ENCODE assay signal across 8 cellular contexts in genomic region chr7:816751-817671, GRCh38. TPM values are rescaled to one million over a fixed set of nuclear protein-coding genes. Genes with fewer than 3 reads are reported as not detected.
A peak's percentile ranks its signal among the peaks of the same experiment; 100 is the strongest.
DNase-seq lines count a peak whose midpoint lies in the region; ATAC-seq, FAIRE-seq and TF ChIP-seq lines count a peak whose summit lies in the region.

No MANE protein-coding gene starts in this region.

- H3K4me1 Mint-ChIP-seq in activated T-cell treated with anti-CD3 and anti-CD28 coated beads, Interleukin-2, amount 50 U/mL, for 72 hours (ENCODE audit: low read depth): peaks cover 77% of the 10 kb centered on the region

- H3K27ac Mint-ChIP-seq in activated T-cell treated with anti-CD3 and anti-CD28 coated beads, Interleukin-2, amount 50 U/mL, for 72 hours: peak overlapping the region; percentile 81

- peak; percentile 7 for ATAC-seq in HG02588 (IDR thresholded peaks at IDR 0.05; ENCODE audit: unreplicated experiment)
- peak; percentile 25 to 38 for ATAC-seq in activated T-cell treated with anti-CD3 and anti-CD28 coated beads, Interleukin-2, amount 50 U/mL, for 72 hours (replicated peaks in 1 of 2)
- peak; percentile 1 for ATAC-seq in foreskin keratinocyte

- peaks cover 0 to 2% of the 10 kb centered on the region in 2 donors for H3K36me3 Mint-ChIP-seq in activated T-cell treated with anti-CD3 and anti-CD28 coated beads, Interleukin-2, amount 50 U/mL, for 72 hours (ENCODE audit: insufficient read depth in 2 of 2)

- FAIRE-seq in GM12891 (lab: Jason Lieb, UNC): peak; percentile 43

- no peaks in the 10 kb centered on the region for H3K27me3 ChIP-seq in foreskin keratinocyte

- H3K27me3 Mint-ChIP-seq in activated T-cell treated with anti-CD3 and anti-CD28 coated beads, Interleukin-2, amount 50 U/mL, for 72 hours (ENCODE audit: low read depth): peaks cover 19% of the 10 kb centered on the region

- peaks cover 17% of the 10 kb centered on the region for H3K4me1 ChIP-seq in foreskin keratinocyte

- no peak for TF ChIP-seq CTCF in foreskin keratinocyte (conservative IDR thresholded peaks at IDR 0.05)

- peak overlapping the region; percentile 75 for H3K27ac ChIP-seq in foreskin keratinocyte

- no peaks in the 10 kb centered on the region for H3K9me3 Mint-ChIP-seq in activated T-cell treated with anti-CD3 and anti-CD28 coated beads, Interleukin-2, amount 50 U/mL, for 72 hours

- DNase-seq in GM12891 (ENCODE audit: insufficient read length, low spot score): no peak
- peak; percentile 86 for DNase-seq in NCI-H2107 treated with DMSO at 0.1 percent for 48 hours (lab: John Stamatoyannopoulos, UW; ENCODE audit: unreplicated experiment)
- DNase-seq in activated T-cell treated with anti-CD3 and anti-CD28 coated beads, Interleukin-2, amount 50 U/mL, for 72 hours: peak; percentile 54 to 61
- peak in 1 of 2 donors; percentile 20 for DNase-seq in foreskin keratinocyte
- DNase-seq in retina: peak; percentile 59
- no peak for DNase-seq in middle frontal gyrus (ENCODE audit: extremely low spot score, low spot score)
- DNase-seq in NCI-H510A treated with DMSO at 0.1 percent for 48 hours (lab: John Stamatoyannopoulos, UW): no peak

- no peak for TF ChIP-seq POLR2A in GM12891 (IDR thresholded peaks at IDR 0.05; ENCODE audit: low read depth, low read length)

- peak overlapping the region; percentile 95 to 96 for H3K4me3 Mint-ChIP-seq in activated T-cell treated with anti-CD3 and anti-CD28 coated beads, Interleukin-2, amount 50 U/mL, for 72 hours

TF ChIP-seq in GM12891, 5 proteins besides CTCF, POLR2A, EP300 and RAD21:
- TF ChIP-seq POLR2AphosphoS5 (IDR thresholded peaks at IDR 0.05; ENCODE audit: low read depth, low read length) (no peak), TAF1 (IDR thresholded peaks at IDR 0.05; ENCODE audit: low read depth, low read length) (no peak), SPI1 (IDR thresholded peaks at IDR 0.05; ENCODE audit: low read depth, low read length) (no peak), POU2F2 (IDR thresholded peaks at IDR 0.05; ENCODE audit: low read depth, low read length) (no peak), PAX5 (IDR thresholded peaks at IDR 0.05; ENCODE audit: insufficient read depth, low read length, severe bottlenecking) (no peak)

RNA-seq across cellular contexts. Expression of gene SUN1, which starts 15.3 kb away (rescaled TPM):
- 60.4 TPM for polyA plus RNA-seq in GM12891 (2012; ENCODE audit: low read depth, missing spikeins)
- total RNA-seq in activated T-cell treated with anti-CD3 and anti-CD28 coated beads, Interleukin-2, amount 50 U/mL, for 72 hours: 10 to 100 TPM; 77.9 to 84.4 TPM
- 87.9 and 89.1 TPM in 2 replicates for total RNA-seq in foreskin keratinocyte
- 29.1 and 35.5 TPM in 2 replicates for polyA plus RNA-seq in foreskin keratinocyte

RNA-seq across cellular contexts. Expression of gene GET4, which starts 59.3 kb away (rescaled TPM):
- 27.1 TPM for polyA plus RNA-seq in GM12891 (2012; ENCODE audit: low read depth, missing spikeins)
- total RNA-seq in activated T-cell treated with anti-CD3 and anti-CD28 coated beads, Interleukin-2, amount 50 U/mL, for 72 hours: 10 to 100 TPM; 33.8 to 34.9 TPM
- total RNA-seq in foreskin keratinocyte: 27.0 and 32.1 TPM in 2 replicates
- polyA plus RNA-seq in foreskin keratinocyte: 40.9 TPM in 2 replicates

Comparison
In these comparisons a context has a peak if more than half of its experiments do, and no peak if none do; other contexts are left out.
1. DNase-seq: peak in NCI-H2107 treated with DMSO at 0.1 percent for 48 hours (single experiment), activated T-cell treated with anti-CD3 and anti-CD28 coated beads, Interleukin-2, amount 50 U/mL, for 72 hours (2 of 2) and retina (single experiment); none in GM12891 (single experiment), middle frontal gyrus (single experiment) and NCI-H510A treated with DMSO at 0.1 percent for 48 hours (single experiment).
2. Peak in every context shown above with its lines, with median percentiles within 50 percentile points of each other: ATAC-seq.